ENCODE assay signal across 18 cellular contexts in the genomic region with DNA sequence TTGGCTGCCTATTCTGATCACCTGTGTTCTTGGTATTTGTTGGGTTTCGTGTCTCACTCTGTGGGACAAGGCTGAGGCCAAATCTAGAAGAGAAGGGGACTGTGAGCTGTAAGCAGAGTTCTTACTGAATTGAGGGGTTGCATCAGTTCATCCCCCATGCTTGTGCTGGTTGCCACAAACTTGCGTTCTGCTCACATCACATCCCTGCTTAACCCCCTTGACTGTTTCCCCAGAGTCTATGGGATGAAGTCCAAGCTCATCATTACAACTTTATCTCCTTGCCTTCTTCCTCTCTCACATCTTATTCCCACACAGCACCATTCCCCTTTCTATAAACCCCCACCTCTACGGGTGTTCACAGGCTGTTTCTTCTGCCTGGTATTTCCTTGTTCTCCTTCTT.
"Had no signal": no experiment of that assay in that cellular context is flagged by ENCODE, and none has a peak within 500 bp of the region (broad histone marks: within the 10 kb centered on the region; RNA-seq: fewer than 3 reads in every experiment).

No MANE protein-coding gene starts in this region.

- DNase-seq: activated CD4-positive, alpha-beta T cell treated with anti-CD3 and anti-CD28 coated beads, Interleukin-2, amount 50 U/mL, for 48 hours; activated naive CD4-positive, alpha-beta T cell treated with anti-CD3 and anti-CD28 coated beads for 36 hours; adrenal gland; dermis blood vessel endothelial cell; islet precursor cell; left ventricle myocardium inferior; mucosa of descending colon; naive thymus-derived CD8-positive, alpha-beta T cell; stimulated activated CD4-positive, alpha-beta T cell treated with anti-CD3 and anti-CD28 coated beads, Interleukin-15, amount 100 ng/mL, for 24 hours; stimulated activated CD4-positive, alpha-beta T cell treated with anti-CD3 and anti-CD28 coated beads, Interleukin-4, amount 100 ng/mL, for 1 hour; stimulated activated naive B cell treated with anti-CD40 and anti-IgM and Interleukin-4, amounts not matched to agents 10 μg/mL and 1 μg/mL and 100 μg/mL, for 72 hours; tibial artery; uterus; WERI-Rb-1 had no signal

- H3K4me3 Mint-ChIP-seq: activated naive CD4-positive, alpha-beta T cell treated with anti-CD3 and anti-CD28 coated beads for 36 hours; brain; naive thymus-derived CD8-positive, alpha-beta T cell; stimulated activated naive B cell treated with anti-CD40 and anti-IgM and Interleukin-4, amounts not matched to agents 10 μg/mL and 1 μg/mL and 100 μg/mL, for 72 hours had no signal

- H3K9me3 ChIP-seq: adrenal gland, left ventricle myocardium inferior, mucosa of descending colon, neutrophil, tibial artery, uterus had no signal

- H3K4me1 Mint-ChIP-seq: naive thymus-derived CD8-positive, alpha-beta T cell; stimulated activated naive B cell treated with anti-CD40 and anti-IgM and Interleukin-4, amounts not matched to agents 10 μg/mL and 1 μg/mL and 100 μg/mL, for 72 hours had no signal

- H3K4me3 ChIP-seq: adrenal gland, left ventricle myocardium inferior, mucosa of descending colon, skin epidermis, tibial artery, uterus had no signal

- H3K27ac Mint-ChIP-seq: activated naive CD4-positive, alpha-beta T cell treated with anti-CD3 and anti-CD28 coated beads for 36 hours; activated T-helper 2 cell treated with anti-CD3 and anti-CD28 coated beads, Interferon-gamma antibody, Interleukin-2, Interleukin-4, amounts not matched to agents 10 μg/mL and 5 μg/mL and 100 μg/mL, durations not matched to agents 14 hours and 24 hours and 36 hours; naive thymus-derived CD8-positive, alpha-beta T cell; stimulated activated naive B cell treated with anti-CD40 and anti-IgM and Interleukin-4, amounts not matched to agents 10 μg/mL and 1 μg/mL and 100 μg/mL, for 72 hours had no signal

- H3K9me3 Mint-ChIP-seq: activated naive CD4-positive, alpha-beta T cell treated with anti-CD3 and anti-CD28 coated beads for 36 hours; activated T-helper 2 cell treated with anti-CD3 and anti-CD28 coated beads, Interferon-gamma antibody, Interleukin-2, Interleukin-4, amounts not matched to agents 10 μg/mL and 5 μg/mL and 100 μg/mL, durations not matched to agents 14 hours and 24 hours and 36 hours; brain; naive thymus-derived CD8-positive, alpha-beta T cell; stimulated activated naive B cell treated with anti-CD40 and anti-IgM and Interleukin-4, amounts not matched to agents 10 μg/mL and 1 μg/mL and 100 μg/mL, for 72 hours had no signal

- H3K36me3 Mint-ChIP-seq: naive thymus-derived CD8-positive, alpha-beta T cell; stimulated activated naive B cell treated with anti-CD40 and anti-IgM and Interleukin-4, amounts not matched to agents 10 μg/mL and 1 μg/mL and 100 μg/mL, for 72 hours had no signal

- H3K36me3 ChIP-seq: adrenal gland, left ventricle myocardium inferior, neutrophil, uterus had no signal

- H3K27ac ChIP-seq: adrenal gland, left ventricle myocardium inferior, neutrophil, tibial artery, uterus, WERI-Rb-1 had no signal

- ATAC-seq: mucosa of descending colon; naive thymus-derived CD8-positive, alpha-beta T cell had no signal

- H3K27me3 ChIP-seq: adrenal gland, tibial artery, uterus had no signal

- H3K4me1 ChIP-seq: adrenal gland, left ventricle myocardium inferior, uterus had no signal
